Comparison of ENCODE assay signal across 1 cellular context in the genomic region with DNA sequence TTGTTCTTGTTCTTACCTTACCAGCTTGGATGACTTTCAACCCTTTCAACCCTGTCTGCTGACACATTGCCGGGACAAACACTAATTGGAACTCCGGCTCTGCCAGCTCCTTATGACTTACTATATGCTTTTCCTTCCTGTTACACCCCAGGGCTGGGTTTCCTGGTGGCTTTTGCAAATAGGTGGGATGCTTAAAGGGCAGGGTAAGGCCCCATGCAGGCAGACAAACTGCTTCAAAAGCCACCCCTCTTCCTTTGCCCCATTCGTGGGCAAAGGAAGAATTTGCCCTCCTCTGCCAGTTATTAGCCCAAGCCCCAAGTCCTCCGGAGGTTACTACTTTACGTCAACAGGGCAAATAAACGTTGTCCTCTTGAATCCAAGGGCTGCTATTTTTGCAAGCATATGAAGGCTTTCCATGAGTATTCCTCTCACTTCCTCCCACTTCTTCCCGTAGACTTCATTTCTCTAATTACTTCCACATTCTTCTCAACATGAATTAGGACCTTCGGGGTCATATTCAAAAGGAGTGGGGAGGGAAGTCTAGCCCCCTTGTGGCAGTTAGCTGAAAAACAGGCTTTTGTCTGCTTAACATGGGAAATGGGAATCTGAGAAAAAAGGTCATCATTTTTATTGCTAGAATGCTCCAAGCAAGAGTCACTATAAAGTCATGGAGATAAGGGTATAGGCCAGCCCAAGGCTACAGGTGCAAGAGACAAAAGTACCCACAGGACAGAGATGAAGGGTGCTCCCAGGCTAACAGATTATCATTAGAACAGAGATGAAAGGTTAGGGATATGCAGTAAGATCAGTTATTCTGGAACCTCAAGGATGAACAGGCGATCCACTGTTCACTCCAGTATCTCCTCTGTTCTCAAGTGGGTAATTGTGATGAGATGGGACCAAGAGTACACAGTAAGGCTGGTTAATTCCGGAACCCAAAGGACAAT.
TF ChIP-seq lines count a peak whose summit lies in the region.

No MANE protein-coding gene starts in this region.

TF ChIP-seq in WTC11, 78 proteins besides CTCF, POLR2A, EP300 and RAD21 (continued from another document):
- TF ChIP-seq, protein P1, sequence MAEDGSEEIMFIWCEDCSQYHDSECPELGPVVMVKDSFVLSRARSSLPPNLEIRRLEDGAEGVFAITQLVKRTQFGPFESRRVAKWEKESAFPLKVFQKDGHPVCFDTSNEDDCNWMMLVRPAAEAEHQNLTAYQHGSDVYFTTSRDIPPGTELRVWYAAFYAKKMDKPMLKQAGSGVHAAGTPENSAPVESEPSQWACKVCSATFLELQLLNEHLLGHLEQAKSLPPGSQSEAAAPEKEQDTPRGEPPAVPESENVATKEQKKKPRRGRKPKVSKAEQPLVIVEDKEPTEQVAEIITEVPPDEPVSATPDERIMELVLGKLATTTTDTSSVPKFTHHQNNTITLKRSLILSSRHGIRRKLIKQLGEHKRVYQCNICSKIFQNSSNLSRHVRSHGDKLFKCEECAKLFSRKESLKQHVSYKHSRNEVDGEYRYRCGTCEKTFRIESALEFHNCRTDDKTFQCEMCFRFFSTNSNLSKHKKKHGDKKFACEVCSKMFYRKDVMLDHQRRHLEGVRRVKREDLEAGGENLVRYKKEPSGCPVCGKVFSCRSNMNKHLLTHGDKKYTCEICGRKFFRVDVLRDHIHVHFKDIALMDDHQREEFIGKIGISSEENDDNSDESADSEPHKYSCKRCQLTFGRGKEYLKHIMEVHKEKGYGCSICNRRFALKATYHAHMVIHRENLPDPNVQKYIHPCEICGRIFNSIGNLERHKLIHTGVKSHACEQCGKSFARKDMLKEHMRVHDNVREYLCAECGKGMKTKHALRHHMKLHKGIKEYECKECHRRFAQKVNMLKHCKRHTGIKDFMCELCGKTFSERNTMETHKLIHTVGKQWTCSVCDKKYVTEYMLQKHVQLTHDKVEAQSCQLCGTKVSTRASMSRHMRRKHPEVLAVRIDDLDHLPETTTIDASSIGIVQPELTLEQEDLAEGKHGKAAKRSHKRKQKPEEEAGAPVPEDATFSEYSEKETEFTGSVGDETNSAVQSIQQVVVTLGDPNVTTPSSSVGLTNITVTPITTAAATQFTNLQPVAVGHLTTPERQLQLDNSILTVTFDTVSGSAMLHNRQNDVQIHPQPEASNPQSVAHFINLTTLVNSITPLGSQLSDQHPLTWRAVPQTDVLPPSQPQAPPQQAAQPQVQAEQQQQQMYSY (CRISPR knock-in tag; IDR thresholded peaks at IDR 0.05), result no peak
- TF ChIP-seq OVOL2 (CRISPR knock-in tag; IDR thresholded peaks at IDR 0.05; ENCODE audit: borderline replicate concordance) (no peak), SOX15 (CRISPR knock-in tag; IDR thresholded peaks at IDR 0.05) (no peak), ZNF138 (CRISPR knock-in tag; conservative IDR thresholded peaks at IDR 0.05) (no peak), SMAD3 (CRISPR knock-in tag; IDR thresholded peaks at IDR 0.05; ENCODE audit: borderline replicate concordance) (no peak)
- TF ChIP-seq, protein P2, sequence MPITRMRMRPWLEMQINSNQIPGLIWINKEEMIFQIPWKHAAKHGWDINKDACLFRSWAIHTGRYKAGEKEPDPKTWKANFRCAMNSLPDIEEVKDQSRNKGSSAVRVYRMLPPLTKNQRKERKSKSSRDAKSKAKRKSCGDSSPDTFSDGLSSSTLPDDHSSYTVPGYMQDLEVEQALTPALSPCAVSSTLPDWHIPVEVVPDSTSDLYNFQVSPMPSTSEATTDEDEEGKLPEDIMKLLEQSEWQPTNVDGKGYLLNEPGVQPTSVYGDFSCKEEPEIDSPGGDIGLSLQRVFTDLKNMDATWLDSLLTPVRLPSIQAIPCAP (CRISPR knock-in tag; IDR thresholded peaks at IDR 0.05), result no peak
- TF ChIP-seq, protein P3, sequence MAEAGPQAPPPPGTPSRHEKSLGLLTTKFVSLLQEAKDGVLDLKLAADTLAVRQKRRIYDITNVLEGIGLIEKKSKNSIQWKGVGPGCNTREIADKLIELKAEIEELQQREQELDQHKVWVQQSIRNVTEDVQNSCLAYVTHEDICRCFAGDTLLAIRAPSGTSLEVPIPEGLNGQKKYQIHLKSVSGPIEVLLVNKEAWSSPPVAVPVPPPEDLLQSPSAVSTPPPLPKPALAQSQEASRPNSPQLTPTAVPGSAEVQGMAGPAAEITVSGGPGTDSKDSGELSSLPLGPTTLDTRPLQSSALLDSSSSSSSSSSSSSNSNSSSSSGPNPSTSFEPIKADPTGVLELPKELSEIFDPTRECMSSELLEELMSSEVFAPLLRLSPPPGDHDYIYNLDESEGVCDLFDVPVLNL (CRISPR knock-in tag; IDR thresholded peaks at IDR 0.05; ENCODE audit: borderline replicate concordance, low read depth), result no peak
